Comparison of ENCODE assay signal across 16 cellular contexts in the genomic region with DNA sequence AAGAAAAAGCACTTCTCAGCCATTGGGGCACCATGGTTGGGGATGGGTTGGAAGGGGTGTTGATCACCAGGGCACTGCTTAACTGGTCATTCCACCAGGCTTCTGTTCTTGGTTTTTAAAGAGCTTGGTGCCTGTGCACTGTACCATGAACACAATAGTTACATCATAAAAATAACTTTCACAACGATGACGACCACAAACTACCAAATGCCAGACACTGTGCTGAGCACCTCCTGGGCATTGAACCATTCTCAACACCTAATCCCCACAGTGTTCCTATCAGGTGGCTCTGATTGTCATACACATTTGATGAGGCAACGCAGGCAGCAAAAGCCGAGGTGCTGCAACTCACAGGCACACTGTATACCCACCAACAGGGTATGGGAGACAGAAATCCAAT.
A peak's percentile ranks its signal among the peaks of the same experiment; 100 is the strongest.
DNase-seq lines count a peak whose midpoint lies in the region; FAIRE-seq and TF ChIP-seq lines count a peak whose summit lies in the region.
"Had no signal": no experiment of that assay in that cellular context is flagged by ENCODE, and none has a peak within 500 bp of the region (broad histone marks: within the 10 kb centered on the region; RNA-seq: fewer than 3 reads in every experiment).

No MANE protein-coding gene starts in this region.

- H3K4me1 ChIP-seq in BLaER1 (0 out of 2 replicates have a peak, but pooled peaks cover 6% of the 10 kb centered on the region), H1 (replicated peaks in 1 of 4; ENCODE audit: control insufficient read depth in 3 of 4, insufficient read depth in 4 of 4, low read length in 3 of 4) (peaks cover 0 to 4% (median 1%) of the 10 kb centered on the region in 4 experiments; a peak in 2 of 7 replicates), stomach (peaks cover 0 to 8% (median 0%) of the 10 kb centered on the region in 4 donors)
- H3K4me1 ChIP-seq: HAP-1 had no signal

- WGBS in H1 (ENCODE audit: extremely low coverage in 1 of 2, insufficient coverage in 1 of 2, insufficient read length in 1 of 2, insufficient replicate concordance in 2 of 2, low coverage in 1 of 2, low lambda C conversion rate in 2 of 2, missing lambda C conversion rate in 1 of 2), 2 experiments = 88% methylated on average over 4 of the region's 4 CpGs; no CpG with 5 or more reads in 1 of the 2 experiments
- 81 to 92% (median 89%) methylated on average over 4 of the region's 4 CpGs for WGBS in stomach, 5 donors

- TF ChIP-seq POLR2A in H1 (IDR thresholded peaks at IDR 0.05; ENCODE audit: control extremely low read depth in 1 of 2, low read depth in 2 of 2, low read length in 2 of 2) (no peak), stomach (IDR thresholded peaks at IDR 0.05) (no peak)

- H2BK20ac ChIP-seq in H1 (ENCODE audit: low read length) = no peak overlapping the region

- intact Hi-C loops in stomach (cut with DNase I; ENCODE audit: low total_unique reads) = no loop called here

- no peak overlapping the region for H2AFZ ChIP-seq in H1 (ENCODE audit: low read length)

- no peak overlapping the region for H3K14ac ChIP-seq in H1 (ENCODE audit: insufficient read length)

- no peak overlapping the region for H3K56ac ChIP-seq in H1 (replicated peaks; ENCODE audit: insufficient read length, low read depth, low read length)

- no peak overlapping the region for H2AK5ac ChIP-seq in H1 (ENCODE audit: low read depth, low read length)

- H3K9ac ChIP-seq in BLaER1 = no peak overlapping the region
- no peak overlapping the region for H3K9ac ChIP-seq in H1 (replicated peaks in 1 of 4; ENCODE audit: extremely low read depth in 1 of 4, low read depth in 3 of 4, low read length in 3 of 4)

- H3K79me2 ChIP-seq in H1 (ENCODE audit: control insufficient read depth in 1 of 2, insufficient read depth in 2 of 2, low read length in 2 of 2) = no peaks in the 10 kb centered on the region

- TF ChIP-seq EP300 in H1 (IDR thresholded peaks at IDR 0.05; ENCODE audit: borderline replicate concordance in 1 of 2, low read depth in 2 of 2, low read length in 2 of 2) = no peak
- TF ChIP-seq EP300 in stomach (IDR thresholded peaks at IDR 0.05) = no peak

- H3K23me2 ChIP-seq in H1 (ENCODE audit: low read depth, low read length) = no peaks in the 10 kb centered on the region

- peak overlapping the region; percentile 14; the same call in 1 of the 2 replicates for H3K4me2 ChIP-seq in BLaER1
- no peak overlapping the region for H3K4me2 ChIP-seq in H1 (ENCODE audit: insufficient read depth in 1 of 2, low read depth in 2 of 2, low read length in 2 of 2)

- H3K79me1 ChIP-seq in H1 (ENCODE audit: low read depth, low read length) = no peaks in the 10 kb centered on the region; the same call in 1 of the 2 replicates

- 0 out of 2 replicates have a peak overlapping the region, but pooled peaks have one; percentile 60 for H2BK12ac ChIP-seq in H1 (ENCODE audit: low read depth, low read length)

- H3K27ac ChIP-seq in BLaER1 = no peak overlapping the region
- no peak overlapping the region for H3K27ac ChIP-seq in H1 (ENCODE audit: low read depth, low read length)
- H3K27ac ChIP-seq in stomach = no peak overlapping the region
- H3K27ac ChIP-seq: HL-60 had no signal

- H4K91ac ChIP-seq in H1 (replicated peaks; ENCODE audit: insufficient read length, low read length) = no peak overlapping the region

- POLR2A ChIA-PET in H1 (lab: Charles Lee; ENCODE audit: partially characterized antibody) = no interaction called here

- H4K8ac ChIP-seq in H1 (ENCODE audit: extremely low read depth, insufficient read depth, low read length) = no peak overlapping the region

- DNase-seq in H1 (ENCODE audit: low read depth in 1 of 2, low spot score in 2 of 2) (no peak), kidney tubule cell (ENCODE audit: low spot score) (peak; percentile 61), stomach (peak; percentile 9), D341Med (ENCODE audit: low spot score) (no peak), GDM1 (lab: John Stamatoyannopoulos, UW) (no peak), T-helper 1 cell (no peak)
- DNase-seq: 8988T; C1 segment of cervical spinal cord; CD4-positive, CD25-positive, alpha-beta regulatory T cell; CD8-positive, alpha-beta memory T cell; COR-L47; DMS79 treated with DMSO at 0.1 percent for 48 hours had no signal

- no peak overlapping the region for H2BK5ac ChIP-seq in H1 (ENCODE audit: low read depth, low read length)

- no peak overlapping the region for H4K5ac ChIP-seq in H1 (ENCODE audit: insufficient read length, low read depth, low read length)

- no peak overlapping the region for H2BK15ac ChIP-seq in H1 (ENCODE audit: low read length)

- H3K4ac ChIP-seq in H1 (replicated peaks; ENCODE audit: insufficient read length, low read depth, low read length) = no peak overlapping the region

- FAIRE-seq in H1 (lab: Jason Lieb, UNC) = no peak
- FAIRE-seq: GM12878 had no signal

- no peaks in the 10 kb centered on the region for H3K27me3 ChIP-seq in BLaER1
- no peaks in the 10 kb centered on the region; a peak in 1 of 7 replicates for H3K27me3 ChIP-seq in H1 (replicated peaks in 1 of 4; ENCODE audit: control insufficient read depth in 3 of 4, extremely low read depth in 1 of 4, insufficient read depth in 3 of 4, low read length in 3 of 4)
- peaks cover 0 to 57% (median 4%) of the 10 kb centered on the region in 3 donors for H3K27me3 ChIP-seq in stomach

- H3K18ac ChIP-seq in H1 (ENCODE audit: extremely low read depth, low read length) = no peak overlapping the region

- no peak overlapping the region for H3K23ac ChIP-seq in H1 (ENCODE audit: insufficient read length)

- TF ChIP-seq RAD21 in H1 (IDR thresholded peaks at IDR 0.05 in 1 of 2, conservative IDR thresholded peaks at IDR 0.05 in 1 of 2; ENCODE audit: low read depth in 2 of 2, low read length in 2 of 2) = no peak

- no peak for TF ChIP-seq CTCF in H1 (IDR thresholded peaks at IDR 0.05; ENCODE audit: control extremely low read depth in 1 of 3, insufficient read depth in 1 of 3, low read depth in 1 of 3, low read length in 3 of 3)
- TF ChIP-seq CTCF in stomach (IDR thresholded peaks at IDR 0.05) = no peak

- H3K9me3 ChIP-seq in BLaER1 (no peaks in the 10 kb centered on the region), H1 (ENCODE audit: insufficient read depth in 2 of 2, low read depth in 1 of 2, low read length in 1 of 2) (no peaks in the 10 kb centered on the region), stomach (no peaks in the 10 kb centered on the region)
- H3K9me3 ChIP-seq: HAP-1 had no signal

- H2BK120ac ChIP-seq in H1 (replicated peaks; ENCODE audit: low read depth, low read length) = no peak overlapping the region

- H3K36me3 ChIP-seq in BLaER1 (no peaks in the 10 kb centered on the region), H1 (ENCODE audit: control insufficient read depth in 2 of 4, insufficient read depth in 4 of 4, low read length in 3 of 4) (no peaks in the 10 kb centered on the region), stomach (no peaks in the 10 kb centered on the region)
- H3K36me3 ChIP-seq: HAP-1 had no signal

- no peak overlapping the region for H3K4me3 ChIP-seq in BLaER1
- H3K4me3 ChIP-seq in H1 (ENCODE audit: extremely low read depth in 1 of 4, insufficient read depth in 2 of 4, low read depth in 3 of 4, low read length in 4 of 4) = no peak overlapping the region
- H3K4me3 ChIP-seq in stomach = no peak overlapping the region
- H3K4me3 ChIP-seq: GM12878, HAP-1 had no signal

- no peaks in the 10 kb centered on the region for H4K20me1 ChIP-seq in BLaER1
- H4K20me1 ChIP-seq in H1 (replicated peaks in 1 of 2; ENCODE audit: control insufficient read depth in 1 of 2, insufficient read depth in 2 of 2, low read length in 2 of 2) = no peaks in the 10 kb centered on the region

- CTCF ChIA-PET in H1 (lab: Charles Lee; ENCODE audit: partially characterized antibody) = no interaction called here

TF ChIP-seq in H1, 55 proteins besides CTCF, POLR2A, EP300 and RAD21 (continues in another document):
- no peak for TF ChIP-seq TBP (IDR thresholded peaks at IDR 0.05; ENCODE audit: low read depth, low read length)
- TF ChIP-seq, protein P1, sequence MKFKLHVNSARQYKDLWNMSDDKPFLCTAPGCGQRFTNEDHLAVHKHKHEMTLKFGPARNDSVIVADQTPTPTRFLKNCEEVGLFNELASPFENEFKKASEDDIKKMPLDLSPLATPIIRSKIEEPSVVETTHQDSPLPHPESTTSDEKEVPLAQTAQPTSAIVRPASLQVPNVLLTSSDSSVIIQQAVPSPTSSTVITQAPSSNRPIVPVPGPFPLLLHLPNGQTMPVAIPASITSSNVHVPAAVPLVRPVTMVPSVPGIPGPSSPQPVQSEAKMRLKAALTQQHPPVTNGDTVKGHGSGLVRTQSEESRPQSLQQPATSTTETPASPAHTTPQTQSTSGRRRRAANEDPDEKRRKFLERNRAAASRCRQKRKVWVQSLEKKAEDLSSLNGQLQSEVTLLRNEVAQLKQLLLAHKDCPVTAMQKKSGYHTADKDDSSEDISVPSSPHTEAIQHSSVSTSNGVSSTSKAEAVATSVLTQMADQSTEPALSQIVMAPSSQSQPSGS (IDR thresholded peaks at IDR 0.05; ENCODE audit: low read length) = no peak
- no peak for TF ChIP-seq KDM1A (IDR thresholded peaks at IDR 0.05; ENCODE audit: borderline replicate concordance, low read length)
- no peak for TF ChIP-seq MAX (IDR thresholded peaks at IDR 0.05)
- no peak for TF ChIP-seq KDM5A (IDR thresholded peaks at IDR 0.05; ENCODE audit: low read length)
- no peak for TF ChIP-seq CREB1 (IDR thresholded peaks at IDR 0.05)
- TF ChIP-seq PHF8 (conservative IDR thresholded peaks at IDR 0.05; ENCODE audit: low read depth, low read length) = no peak
- TF ChIP-seq GABPA (IDR thresholded peaks at IDR 0.05; ENCODE audit: borderline replicate concordance, insufficient read depth, low read length) = no peak
- no peak for TF ChIP-seq TAF1 (IDR thresholded peaks at IDR 0.05; ENCODE audit: low read depth, low read length)
- TF ChIP-seq EZH2 (IDR thresholded peaks at IDR 0.05; ENCODE audit: low read depth, low read length, severe bottlenecking) = no peak
- TF ChIP-seq MAFK (IDR thresholded peaks at IDR 0.05; ENCODE audit: low read depth, low read length) = no peak
- no peak for TF ChIP-seq SIN3A (conservative IDR thresholded peaks at IDR 0.05 in 1 of 2, IDR thresholded peaks at IDR 0.05 in 1 of 2; ENCODE audit: low read depth in 1 of 2, low read length in 2 of 2)
- TF ChIP-seq SIRT6 (IDR thresholded peaks at IDR 0.05; ENCODE audit: low read length) = no peak
- no peak for TF ChIP-seq YY1 (IDR thresholded peaks at IDR 0.05; ENCODE audit: low read depth, low read length)
- TF ChIP-seq EGR1 (IDR thresholded peaks at IDR 0.05; ENCODE audit: borderline replicate concordance, low read depth, low read length) = no peak
- no peak for TF ChIP-seq CHD1 (IDR thresholded peaks at IDR 0.05; ENCODE audit: low read depth, low read length)

Comparison
In these comparisons a context has a peak if more than half of its experiments do, and no peak if none do; other contexts are left out.
1. DNase-seq: peak in kidney tubule cell (single experiment) and stomach (single experiment); none in H1 (0 of 2), D341Med (single experiment), GDM1 (single experiment) and T-helper 1 cell (0 of 5).